Comparison of ENCODE assay signal across 8 cellular contexts in the genomic region with DNA sequence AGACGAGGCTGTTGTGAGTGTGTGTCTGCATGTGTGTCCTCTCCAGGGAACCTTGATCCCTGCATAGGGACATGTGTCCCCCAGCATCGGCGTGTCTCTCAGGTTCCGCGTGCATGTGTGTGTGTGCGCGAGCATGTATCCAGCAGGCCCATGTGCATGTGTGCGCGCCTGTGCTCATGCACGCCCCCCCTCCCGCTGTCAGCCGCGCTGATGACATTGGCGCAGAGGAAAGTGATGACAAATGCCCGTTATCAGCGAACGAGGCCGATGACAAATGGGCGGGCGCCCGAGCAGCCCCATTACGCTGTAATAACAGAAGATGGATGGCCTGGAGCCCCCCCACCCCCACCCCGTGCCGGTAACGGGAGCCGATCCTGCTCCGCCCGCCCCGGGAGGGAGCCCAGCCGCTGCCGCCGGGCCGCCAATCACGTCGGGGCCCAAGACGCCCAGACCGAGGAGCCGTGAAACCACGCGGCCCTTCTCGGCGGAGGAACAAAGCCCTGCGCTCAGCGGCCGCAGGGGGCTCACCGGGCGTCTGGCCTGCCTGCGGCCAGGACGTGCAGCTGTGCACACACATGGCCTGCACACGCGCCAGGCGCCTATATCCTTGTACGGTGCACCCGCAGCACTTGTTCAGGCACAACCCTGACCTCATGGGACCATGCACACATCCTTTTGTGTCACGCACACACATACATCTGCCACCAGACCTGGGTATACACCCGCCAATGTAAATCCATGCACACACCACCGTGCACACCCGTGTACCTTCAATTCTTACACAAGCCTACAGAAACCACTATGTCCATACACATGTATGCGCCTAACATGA.
DNase-seq lines count a peak whose midpoint lies in the region; TF ChIP-seq lines count a peak whose summit lies in the region.
"Had no signal": no experiment of that assay in that cellular context is flagged by ENCODE, and none has a peak within 500 bp of the region (broad histone marks: within the 10 kb centered on the region; RNA-seq: fewer than 3 reads in every experiment).

No MANE protein-coding gene starts in this region.

- peak; percentile 4 for TF ChIP-seq CTCF in GM12873 (IDR thresholded peaks at IDR 0.05; ENCODE audit: insufficient read depth, low read depth, low read length, missing control alignments)

- no peak for TF ChIP-seq POLR2A in erythroblast (IDR thresholded peaks at IDR 0.05; ENCODE audit: low read length)

- peak; percentile 44 for DNase-seq in NCI-H146 treated with DMSO at 0.1 percent for 48 hours (lab: John Stamatoyannopoulos, UW; ENCODE audit: unreplicated experiment)
- peak; percentile 84 to 87 for DNase-seq in erythroblast (lab: John Stamatoyannopoulos, UW)
- DNase-seq in putamen (ENCODE audit: low spot score), result peak; percentile 33
- DNase-seq in DMS114 treated with DMSO at 0.1 percent for 48 hours (lab: John Stamatoyannopoulos, UW; ENCODE audit: unreplicated experiment), result no peak
- DNase-seq in T1000 (lab: John Stamatoyannopoulos, UW), result no peak
- DNase-seq in kidney glomerular epithelial cell (lab: John Stamatoyannopoulos, UW), result no peak
- DNase-seq: activated CD8-positive, alpha-beta memory T cell treated with anti-CD3 and anti-CD28 coated beads for 24 hours had no signal

Comparison
In these comparisons a context has a peak if more than half of its experiments do, and no peak if none do; other contexts are left out.
1. DNase-seq: peak in NCI-H146 treated with DMSO at 0.1 percent for 48 hours (single experiment), erythroblast (2 of 2) and putamen (single experiment); none in DMS114 treated with DMSO at 0.1 percent for 48 hours (single experiment), T1000 (single experiment) and kidney glomerular epithelial cell (single experiment).